In the genomic region with DNA sequence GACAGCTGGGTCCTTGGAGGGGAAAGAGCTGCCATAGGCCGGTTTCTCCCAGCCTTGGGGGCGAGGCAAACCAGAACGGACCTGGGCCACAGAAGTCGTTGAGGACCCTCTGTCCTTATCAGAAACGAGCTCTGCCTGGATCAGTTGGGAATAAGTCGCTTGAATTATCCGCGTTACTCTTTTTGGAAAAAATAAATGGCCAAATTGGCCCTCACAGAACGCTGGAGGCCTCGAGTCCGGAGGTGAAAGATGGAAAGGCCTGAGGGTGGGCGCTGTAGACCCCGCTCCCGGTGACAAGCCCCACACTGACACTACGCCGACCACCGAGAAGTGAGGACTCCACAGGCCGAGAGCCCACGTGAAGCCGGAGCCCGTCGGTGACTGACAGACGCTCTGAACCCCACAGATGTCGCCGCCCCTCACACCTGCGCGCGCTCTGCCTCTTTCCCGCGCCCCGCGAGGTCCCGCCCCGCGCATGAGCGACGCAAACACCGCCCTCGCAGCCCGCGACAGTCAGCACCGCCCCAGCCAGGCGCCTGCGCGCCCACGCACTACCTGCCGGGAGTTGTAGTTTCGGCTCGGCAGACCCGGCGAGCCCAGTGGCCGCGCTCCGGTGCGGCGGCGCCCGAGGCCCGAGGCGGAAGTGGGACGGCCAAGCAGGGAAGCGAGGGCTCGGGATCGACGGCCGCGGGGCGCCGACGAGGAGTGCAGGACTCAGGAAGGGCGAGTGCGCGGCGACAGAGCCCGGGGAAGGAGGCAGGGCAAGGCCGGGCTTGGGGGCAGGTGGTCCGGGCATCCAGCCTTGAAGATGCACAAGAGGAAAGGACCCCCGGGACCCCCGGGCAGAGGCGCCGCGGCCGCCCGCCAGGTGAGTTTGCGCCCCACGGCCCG, we compare ENCODE assay signal across 1 cellular context.
A peak's percentile ranks its signal among the peaks of the same experiment; 100 is the strongest.
TF ChIP-seq lines count a peak whose summit lies in the region.

Gene BRME1, minus strand, starts transcription at position 484 of the 891 bp plus-strand sequence. CDS start 1,225 bp downstream, outside the sequence.
Gene CC2D1A, plus strand, starts transcription at position 568 of the 891 bp plus-strand sequence. Its CDS starts 241 bp downstream, at position 809.

TF ChIP-seq in HepG2, 621 proteins besides CTCF, POLR2A, EP300 and RAD21 (continued from another document and continues in another):
- TF ChIP-seq PAXIP1 (CRISPR knock-in tag; conservative IDR thresholded peaks at IDR 0.05) (0 out of 2 replicates have a peak, but pooled peaks have one; percentile 12), TBL1XR1 (IDR thresholded peaks at IDR 0.05; ENCODE audit: borderline replicate concordance, low read length, partially characterized antibody) (no peak), ZBTB42 (CRISPR knock-in tag; IDR thresholded peaks at IDR 0.05) (peak; percentile 58; the same call in 1 of the 2 replicates), ZNF597 (CRISPR knock-in tag; IDR thresholded peaks at IDR 0.05) (no peak), THAP7 (CRISPR knock-in tag; IDR thresholded peaks at IDR 0.05) (peak; percentile 81; the same call in 1 of the 2 replicates), ZNF280B (CRISPR knock-in tag; IDR thresholded peaks at IDR 0.05; ENCODE audit: borderline replicate concordance) (peak; percentile 82; the same call in 1 of the 2 replicates), RAD51 (IDR thresholded peaks at IDR 0.05; ENCODE audit: borderline replicate concordance) (no peak), ZBTB38 (CRISPR knock-in tag; IDR thresholded peaks at IDR 0.05) (peak; percentile 96), WIZ (CRISPR knock-in tag; IDR thresholded peaks at IDR 0.05) (0 out of 2 replicates have a peak, but pooled peaks have one; percentile 71), CREM (IDR thresholded peaks at IDR 0.05) (no peak), CREM (CRISPR knock-in tag; IDR thresholded peaks at IDR 0.05) (no peak), ZNF331 (CRISPR knock-in tag; IDR thresholded peaks at IDR 0.05) (peak; percentile 42; the same call in 1 of the 2 replicates), ZNF646 (CRISPR knock-in tag; IDR thresholded peaks at IDR 0.05) (no peak), FOXP4 (CRISPR knock-in tag; IDR thresholded peaks at IDR 0.05) (peak; percentile 62), ZNF451 (CRISPR knock-in tag; IDR thresholded peaks at IDR 0.05) (peak; percentile 93), PITX1 (CRISPR knock-in tag; IDR thresholded peaks at IDR 0.05) (peak; percentile 47; the same call in 1 of the 2 replicates), ZNF569 (CRISPR knock-in tag; IDR thresholded peaks at IDR 0.05; ENCODE audit: borderline replicate concordance) (0 out of 2 replicates have a peak, but pooled peaks have one; percentile 43), SMYD3 (CRISPR knock-in tag; IDR thresholded peaks at IDR 0.05) (no peak; the same call in 1 of the 2 replicates), RBM39 (IDR thresholded peaks at IDR 0.05; ENCODE audit: low read depth, low read length, poor library complexity, severe bottlenecking) (peak; percentile 46)
- TF ChIP-seq, protein P1, sequence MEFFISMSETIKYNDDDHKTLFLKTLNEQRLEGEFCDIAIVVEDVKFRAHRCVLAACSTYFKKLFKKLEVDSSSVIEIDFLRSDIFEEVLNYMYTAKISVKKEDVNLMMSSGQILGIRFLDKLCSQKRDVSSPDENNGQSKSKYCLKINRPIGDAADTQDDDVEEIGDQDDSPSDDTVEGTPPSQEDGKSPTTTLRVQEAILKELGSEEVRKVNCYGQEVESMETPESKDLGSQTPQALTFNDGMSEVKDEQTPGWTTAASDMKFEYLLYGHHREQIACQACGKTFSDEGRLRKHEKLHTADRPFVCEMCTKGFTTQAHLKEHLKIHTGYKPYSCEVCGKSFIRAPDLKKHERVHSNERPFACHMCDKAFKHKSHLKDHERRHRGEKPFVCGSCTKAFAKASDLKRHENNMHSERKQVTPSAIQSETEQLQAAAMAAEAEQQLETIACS (CRISPR knock-in tag; IDR thresholded peaks at IDR 0.05), result peak; percentile 43; the same call in 1 of the 2 replicates
- TF ChIP-seq, protein P2, sequence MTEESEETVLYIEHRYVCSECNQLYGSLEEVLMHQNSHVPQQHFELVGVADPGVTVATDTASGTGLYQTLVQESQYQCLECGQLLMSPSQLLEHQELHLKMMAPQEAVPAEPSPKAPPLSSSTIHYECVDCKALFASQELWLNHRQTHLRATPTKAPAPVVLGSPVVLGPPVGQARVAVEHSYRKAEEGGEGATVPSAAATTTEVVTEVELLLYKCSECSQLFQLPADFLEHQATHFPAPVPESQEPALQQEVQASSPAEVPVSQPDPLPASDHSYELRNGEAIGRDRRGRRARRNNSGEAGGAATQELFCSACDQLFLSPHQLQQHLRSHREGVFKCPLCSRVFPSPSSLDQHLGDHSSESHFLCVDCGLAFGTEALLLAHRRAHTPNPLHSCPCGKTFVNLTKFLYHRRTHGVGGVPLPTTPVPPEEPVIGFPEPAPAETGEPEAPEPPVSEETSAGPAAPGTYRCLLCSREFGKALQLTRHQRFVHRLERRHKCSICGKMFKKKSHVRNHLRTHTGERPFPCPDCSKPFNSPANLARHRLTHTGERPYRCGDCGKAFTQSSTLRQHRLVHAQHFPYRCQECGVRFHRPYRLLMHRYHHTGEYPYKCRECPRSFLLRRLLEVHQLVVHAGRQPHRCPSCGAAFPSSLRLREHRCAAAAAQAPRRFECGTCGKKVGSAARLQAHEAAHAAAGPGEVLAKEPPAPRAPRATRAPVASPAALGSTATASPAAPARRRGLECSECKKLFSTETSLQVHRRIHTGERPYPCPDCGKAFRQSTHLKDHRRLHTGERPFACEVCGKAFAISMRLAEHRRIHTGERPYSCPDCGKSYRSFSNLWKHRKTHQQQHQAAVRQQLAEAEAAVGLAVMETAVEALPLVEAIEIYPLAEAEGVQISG (CRISPR knock-in tag; IDR thresholded peaks at IDR 0.05), result peak; percentile 96
